1 cellular context compared by ENCODE assay signal in genomic region chr1:111706921-111707320, GRCh38.
TF ChIP-seq lines count a peak whose summit lies in the region.

No MANE protein-coding gene starts in this region.

TF ChIP-seq in GM12878, 131 proteins besides CTCF, POLR2A, EP300 and RAD21:
- TF ChIP-seq NFXL1 (IDR thresholded peaks at IDR 0.05; ENCODE audit: borderline replicate concordance) (no peak), SIN3A (IDR thresholded peaks at IDR 0.05; ENCODE audit: low read depth, low read length) (no peak), BACH1 (IDR thresholded peaks at IDR 0.05; ENCODE audit: borderline replicate concordance) (no peak), BHLHE40 (IDR thresholded peaks at IDR 0.05; ENCODE audit: borderline replicate concordance in 1 of 2, low read depth in 2 of 2, low read length in 1 of 2) (no peak), E2F4 (IDR thresholded peaks at IDR 0.05; ENCODE audit: low read depth, low read length) (no peak), NBN (IDR thresholded peaks at IDR 0.05) (no peak), PBX3 (IDR thresholded peaks at IDR 0.05; ENCODE audit: insufficient replicate concordance, low read depth, low read length) (no peak), USF1 (IDR thresholded peaks at IDR 0.05; ENCODE audit: borderline replicate concordance, extremely low read length, insufficient read depth, low read depth, low read length) (no peak), FOS (IDR thresholded peaks at IDR 0.05; ENCODE audit: borderline replicate concordance, extremely low read depth, insufficient read length) (no peak)
